8 cellular contexts compared by ENCODE assay signal in genomic region chr18:47595816-47596501, GRCh38.
A peak's percentile ranks its signal among the peaks of the same experiment; 100 is the strongest.
DNase-seq lines count a peak whose midpoint lies in the region; ATAC-seq and TF ChIP-seq lines count a peak whose summit lies in the region.

No MANE protein-coding gene starts in this region.

- no peaks in the 10 kb centered on the region for H3K23me2 ChIP-seq in H9 (ENCODE audit: insufficient read length, low read depth, low read length, poor library complexity, severe bottlenecking)

- no peak overlapping the region for H2AFZ ChIP-seq in H9 (ENCODE audit: low read length)
- H2AFZ ChIP-seq in SU-DHL-6 (ENCODE audit: low read depth, low read length, severe bottlenecking), result no peak overlapping the region

- H3K9ac ChIP-seq in H9 (ENCODE audit: extremely low read depth, insufficient read length, low read length) (no peak overlapping the region), SU-DHL-6 (ENCODE audit: low read length) (no peak overlapping the region)

- no CpG with 5 or more reads among the region's 2 CpGs for WGBS in H9 (ENCODE audit: extremely low coverage, insufficient read length, low lambda C conversion rate)

- H3K56ac ChIP-seq in H9 (ENCODE audit: insufficient read length, low read depth, low read length), result no peak overlapping the region

- H4K5ac ChIP-seq in H9 (ENCODE audit: insufficient read length, low read depth, low read length), result no peak overlapping the region

- no peak overlapping the region for H3K4me3 ChIP-seq in SU-DHL-6 (ENCODE audit: insufficient read depth, low read length, poor library complexity, severe bottlenecking)

- H3K4me2 ChIP-seq in H9 (ENCODE audit: insufficient read depth, insufficient read length, low read length), result no peak overlapping the region
- H3K4me2 ChIP-seq in SU-DHL-6 (ENCODE audit: low read depth, low read length, poor library complexity, severe bottlenecking), result no peak overlapping the region

- H3K79me2 ChIP-seq in H9 (ENCODE audit: insufficient read depth, low read length) (no peaks in the 10 kb centered on the region), SU-DHL-6 (ENCODE audit: insufficient read depth, low read length) (no peaks in the 10 kb centered on the region)

- no peak overlapping the region for H3T11ph ChIP-seq in H9 (ENCODE audit: low read length)

- no peak overlapping the region for H2BK12ac ChIP-seq in H9 (ENCODE audit: insufficient read length, low read depth, low read length)

- no peak overlapping the region for H2AK5ac ChIP-seq in H9 (ENCODE audit: insufficient read length, low read length)

- no peaks in the 10 kb centered on the region for H3F3A ChIP-seq in SU-DHL-6 (ENCODE audit: insufficient read depth)

- no peak overlapping the region for H2BK15ac ChIP-seq in H9 (ENCODE audit: low read depth, low read length)

- H3K36me3 Mint-ChIP-seq in Calu3 (ENCODE audit: insufficient read depth, unreplicated experiment) (no peaks in the 10 kb centered on the region), H9 (ENCODE audit: insufficient read depth in 1 of 3, low read depth in 3 of 3) (peaks cover 0 to 4% (median 2%) of the 10 kb centered on the region in 3 experiments; a peak in 2 of 7 replicates)

- peaks cover 3% of the 10 kb centered on the region for H3K9me3 Mint-ChIP-seq in Calu3 (ENCODE audit: low read depth, unreplicated experiment)
- peaks cover 0 to 2% of the 10 kb centered on the region in 2 experiments; a peak in 3 of 5 replicates for H3K9me3 Mint-ChIP-seq in H9

- H3K4ac ChIP-seq in H9 (ENCODE audit: low read depth, low read length), result no peak overlapping the region

- H3K23ac ChIP-seq in H9 (ENCODE audit: insufficient read length, low read depth, low read length), result no peak overlapping the region

- no peak overlapping the region for H3K27ac ChIP-seq in H9 (ENCODE audit: insufficient read length, low read depth, low read length)
- no peak overlapping the region for H3K27ac ChIP-seq in SU-DHL-6 (ENCODE audit: low read depth, low read length)

- H3K9me3 ChIP-seq in H9 (ENCODE audit: control insufficient read depth, low read depth, low read length) (no peaks in the 10 kb centered on the region), SU-DHL-6 (ENCODE audit: insufficient read depth, low read length) (no peaks in the 10 kb centered on the region)

- CTCF ChIA-PET in Calu3 (lab: Charles Lee), result no interaction called here

- no peak for ATAC-seq in GM21619 (IDR thresholded peaks at IDR 0.05; ENCODE audit: unreplicated experiment)
- ATAC-seq in GM19328 (IDR thresholded peaks at IDR 0.05; ENCODE audit: unreplicated experiment), result no peak
- ATAC-seq in GM21390 (IDR thresholded peaks at IDR 0.05; ENCODE audit: unreplicated experiment), result no peak
- ATAC-seq in HG02938 (IDR thresholded peaks at IDR 0.05; ENCODE audit: unreplicated experiment), result no peak

- H2BK120ac ChIP-seq in H9 (ENCODE audit: low read depth, low read length, poor library complexity, severe bottlenecking), result no peak overlapping the region

- H3K4me3 Mint-ChIP-seq in Calu3 (ENCODE audit: low read depth, unreplicated experiment) (no peak overlapping the region), H9 (no peak overlapping the region)

- no peak overlapping the region for H4K8ac ChIP-seq in H9 (replicated peaks; ENCODE audit: insufficient read length, low read depth, low read length)

- no peak overlapping the region for H2BK5ac ChIP-seq in H9 (ENCODE audit: insufficient read length, low read length)

- H3K27me3 ChIP-seq in H9 (ENCODE audit: insufficient read depth, low read length) (no peaks in the 10 kb centered on the region), SU-DHL-6 (ENCODE audit: low read length) (no peaks in the 10 kb centered on the region)

- no peaks in the 10 kb centered on the region for H3K79me1 ChIP-seq in H9 (ENCODE audit: insufficient read depth, low read depth, low read length, poor library complexity, severe bottlenecking)

- no peak overlapping the region for H3K27ac Mint-ChIP-seq in Calu3 (ENCODE audit: unreplicated experiment)
- H3K27ac Mint-ChIP-seq in H9, result no peak overlapping the region

- H3K36me3 ChIP-seq in SU-DHL-6 (ENCODE audit: low read length), result no peaks in the 10 kb centered on the region

- H3K14ac ChIP-seq in H9 (ENCODE audit: insufficient read depth, low read length), result no peak overlapping the region

- no peaks in the 10 kb centered on the region for H3K4me1 Mint-ChIP-seq in Calu3 (ENCODE audit: low read depth, unreplicated experiment)
- peaks cover 24 to 27% of the 10 kb centered on the region in 2 experiments for H3K4me1 Mint-ChIP-seq in H9

- H2BK20ac ChIP-seq in H9 (ENCODE audit: low read depth, low read length, poor library complexity, severe bottlenecking), result no peak overlapping the region

- H3K27me3 Mint-ChIP-seq in Calu3 (ENCODE audit: unreplicated experiment) (peaks cover 59% of the 10 kb centered on the region), H9 (ENCODE audit: low read depth) (peaks cover 18% of the 10 kb centered on the region)

- no peak overlapping the region for H3K18ac ChIP-seq in H9 (ENCODE audit: insufficient read length, low read depth, low read length)

- TF ChIP-seq CTCF in Calu3 (IDR thresholded peaks at IDR 0.05; ENCODE audit: unreplicated experiment) (no peak), H9 (conservative IDR thresholded peaks at IDR 0.05) (peak; percentile 87), SU-DHL-6 (IDR thresholded peaks at IDR 0.05; ENCODE audit: insufficient read depth, low read length, poor library complexity, severe bottlenecking) (peak; percentile 56)

- peak; percentile 6 for DNase-seq in Calu3
- peak; percentile 48 for DNase-seq in H9
- peak; percentile 1 for DNase-seq in kidney tubule cell (ENCODE audit: low spot score)

- no peak overlapping the region for H4K91ac ChIP-seq in H9 (ENCODE audit: insufficient read length, low read depth, low read length)

- no peaks in the 10 kb centered on the region for H3K9me2 ChIP-seq in SU-DHL-6 (replicated peaks; ENCODE audit: insufficient read depth, low read length)

- H3K4me1 ChIP-seq in H9 (ENCODE audit: insufficient read depth, low read length), result no peaks in the 10 kb centered on the region; the same call in 1 of the 2 replicates

- intact Hi-C loops in Calu3 (cut with micrococcal nuclease; ENCODE audit: unreplicated experiment), result no loop called here

- H4K20me1 ChIP-seq in H9 (ENCODE audit: control insufficient read depth, insufficient read depth, insufficient read length) (no peaks in the 10 kb centered on the region), SU-DHL-6 (ENCODE audit: low read depth, low read length) (no peaks in the 10 kb centered on the region)

- no TSS peak for BruUV-seq in Calu3 (replicated peaks; lab: Mats Ljungman, UMichigan)
